Comparison of ENCODE assay signal across 13 cellular contexts in the genomic region with DNA sequence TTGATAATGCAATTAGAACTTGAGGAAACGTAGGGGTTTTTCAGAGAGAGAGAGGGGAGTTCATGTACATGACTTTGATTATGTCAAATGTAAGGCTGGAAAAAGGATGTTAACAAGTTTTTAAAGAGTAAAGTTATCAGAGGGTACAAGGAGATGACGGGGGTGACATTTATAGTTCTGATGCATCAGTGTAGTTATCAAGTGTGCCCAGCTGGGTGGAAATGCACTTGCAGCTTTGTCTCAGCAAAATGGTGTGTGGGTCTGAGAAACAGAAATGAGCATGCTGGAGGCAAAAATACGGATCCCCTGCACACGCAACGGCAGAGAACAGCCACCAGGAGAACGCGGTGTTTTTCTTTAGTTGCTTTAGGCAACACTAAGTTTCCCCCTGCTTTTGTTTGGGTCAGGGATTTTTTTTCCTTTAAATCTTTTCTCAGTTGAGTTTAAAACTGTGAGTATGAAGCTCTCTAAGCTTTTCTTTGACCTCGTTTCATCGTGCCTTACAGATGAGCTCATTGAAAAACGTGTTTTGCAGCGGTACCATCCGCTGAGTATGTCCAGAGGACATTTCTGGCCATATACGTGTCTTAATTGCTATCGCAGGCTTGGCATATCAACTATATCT.
A peak's percentile ranks its signal among the peaks of the same experiment; 100 is the strongest.
DNase-seq lines count a peak whose midpoint lies in the region; ATAC-seq and TF ChIP-seq lines count a peak whose summit lies in the region.
"Had no signal": no experiment of that assay in that cellular context is flagged by ENCODE, and none has a peak within 500 bp of the region (broad histone marks: within the 10 kb centered on the region; RNA-seq: fewer than 3 reads in every experiment).

No MANE protein-coding gene starts in this region.

- H3K4me3 ChIP-seq in adipocyte (ENCODE audit: low read length), result peak overlapping the region; percentile 63

- peak; percentile 17 for TF ChIP-seq CTCF in foreskin keratinocyte (conservative IDR thresholded peaks at IDR 0.05)

- H3K36me3 ChIP-seq in adipocyte (ENCODE audit: control insufficient read depth, insufficient read depth, low read length, severe bottlenecking), result no peaks in the 10 kb centered on the region

- no peaks in the 10 kb centered on the region for H3K9me3 ChIP-seq in adipocyte (ENCODE audit: control insufficient read depth, low read length)

- DNase-seq in Daoy (ENCODE audit: low read depth) (peak; percentile 26), adipocyte (ENCODE audit: low read depth) (peak; percentile 79), foreskin keratinocyte (peak; percentile 31 to 83), retina (peak; percentile 53), NCI-H82 treated with DMSO at 0.1 percent for 48 hours (lab: John Stamatoyannopoulos, UW; ENCODE audit: unreplicated experiment) (no peak), mucosa of gallbladder (ENCODE audit: low spot score) (no peak)
- DNase-seq: activated naive CD8-positive, alpha-beta T cell treated with anti-CD3 and anti-CD28 coated beads, Interleukin-2, amount 10 ng/mL, durations not matched to agents 7 days and 5 days; CD8-positive, alpha-beta T cell; KG1; NCI-H510A treated with DMSO at 0.1 percent for 48 hours; stimulated activated naive CD4-positive, alpha-beta T cell had no signal

- no peak overlapping the region for H3K27ac ChIP-seq in foreskin keratinocyte

- H3K27me3 ChIP-seq in adipocyte (replicated peaks; ENCODE audit: control insufficient read depth, insufficient read depth, low read length) (no peaks in the 10 kb centered on the region), foreskin keratinocyte (no peaks in the 10 kb centered on the region)

- peaks cover 44% of the 10 kb centered on the region for H3K4me1 ChIP-seq in adipocyte (ENCODE audit: control insufficient read depth, insufficient read depth, low read length)
- H3K4me1 ChIP-seq in foreskin keratinocyte, result no peaks in the 10 kb centered on the region

- peak overlapping the region; percentile 46 for H3K9ac ChIP-seq in adipocyte (ENCODE audit: low read length)

- ATAC-seq in foreskin keratinocyte (peak; percentile 72), HG03439 (IDR thresholded peaks at IDR 0.05; ENCODE audit: unreplicated experiment) (no peak), GM18498 (IDR thresholded peaks at IDR 0.05; ENCODE audit: unreplicated experiment) (no peak)
- ATAC-seq: CD8-positive, alpha-beta T cell had no signal

Comparison
In these comparisons a context has a peak if more than half of its experiments do, and no peak if none do; other contexts are left out.
1. DNase-seq: peak in Daoy (single experiment), adipocyte (single experiment), foreskin keratinocyte (2 of 2) and retina (single experiment); none in NCI-H82 treated with DMSO at 0.1 percent for 48 hours (single experiment) and mucosa of gallbladder (single experiment).